In the genomic region with DNA sequence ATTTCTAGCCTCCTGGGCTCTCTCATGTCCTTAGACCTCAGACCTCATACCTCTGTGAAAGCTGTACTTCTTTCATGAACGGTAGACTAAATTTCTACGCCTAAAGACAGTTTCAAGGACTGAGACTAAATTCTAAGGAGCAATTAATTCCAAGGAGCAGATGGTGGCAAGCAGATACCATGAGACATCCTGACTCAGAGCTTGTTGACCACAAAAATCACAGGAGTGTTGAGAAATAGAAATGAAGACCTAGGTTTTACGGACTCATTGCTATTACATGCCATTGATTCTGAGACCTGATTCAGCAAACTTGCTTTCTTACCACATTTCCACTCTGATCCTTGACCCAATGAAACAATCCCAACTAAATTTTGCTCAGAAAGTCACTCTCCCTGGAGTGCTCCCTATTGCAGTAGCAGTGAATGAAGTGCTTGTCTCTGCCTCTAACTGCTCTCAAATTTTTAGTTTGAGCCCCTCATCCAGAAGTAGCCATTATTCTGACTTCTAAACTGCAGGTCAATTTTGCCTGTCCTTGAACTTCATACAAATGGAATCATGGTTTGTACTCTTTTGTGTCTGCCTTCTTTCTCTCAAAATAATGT, we compare ENCODE assay signal across 17 cellular contexts.
DNase-seq lines count a peak whose midpoint lies in the region; ATAC-seq and TF ChIP-seq lines count a peak whose summit lies in the region.
"Had no signal": no experiment of that assay in that cellular context is flagged by ENCODE, and none has a peak within 500 bp of the region (broad histone marks: within the 10 kb centered on the region; RNA-seq: fewer than 3 reads in every experiment).

No MANE protein-coding gene starts in this region.

- in situ Hi-C loops in astrocyte of the spinal cord (cut with HindIII; ENCODE audit: low sequenced_read_pairs), result no loop called here

- ATAC-seq in HG02623 (IDR thresholded peaks at IDR 0.05; ENCODE audit: unreplicated experiment) (no peak), HG03108 (IDR thresholded peaks at IDR 0.05; ENCODE audit: unreplicated experiment) (no peak)
- ATAC-seq: GM12878; stimulated activated effector memory CD8-positive, alpha-beta T cell treated with anti-CD3 and anti-CD28 coated beads, Interleukin-12 subunit alpha, Interleukin-12 subunit beta, amount 100 ng/mL, for 72 hours had no signal

- no peak overlapping the region for H3K4me3 ChIP-seq in astrocyte of the spinal cord (ENCODE audit: low read depth, low read length)
- H3K4me3 ChIP-seq: GM12878 had no signal

- DNase-seq in AG20443 (ENCODE audit: low spot score) (peak; percentile 47), HS-5 (ENCODE audit: low read depth) (peak; percentile 81), astrocyte of the spinal cord (ENCODE audit: low read depth, low spot score) (peak; percentile 10), glomerular visceral epithelial cell (ENCODE audit: extremely low spot score) (peak; percentile 21), activated gamma-delta T cell (lab: John Stamatoyannopoulos, UW) (no peak), DMS53 treated with DMSO at 0.1 percent for 48 hours (lab: John Stamatoyannopoulos, UW; ENCODE audit: unreplicated experiment) (no peak)
- DNase-seq: activated naive CD4-positive, alpha-beta T cell treated with anti-CD3 and anti-CD28 coated beads for 36 hours; DMS53; effector memory CD4-positive, alpha-beta T cell; head of caudate nucleus; Kasumi-1; NCI-H2029 treated with DMSO at 0.1 percent for 48 hours; RPMI8226 had no signal

- no peak for TF ChIP-seq CTCF in astrocyte of the spinal cord (IDR thresholded peaks at IDR 0.05; ENCODE audit: low read depth, low read length)

Comparison
In these comparisons a context has a peak if more than half of its experiments do, and no peak if none do; other contexts are left out.
1. DNase-seq: peak in AG20443 (single experiment), HS-5 (single experiment), astrocyte of the spinal cord (single experiment) and glomerular visceral epithelial cell (single experiment); none in activated gamma-delta T cell (single experiment) and DMS53 treated with DMSO at 0.1 percent for 48 hours (single experiment).